In genomic region chr13:25973576-25973975, GRCh38 we compare ENCODE assay signal across 23 cellular contexts.
DNase-seq lines count a peak whose midpoint lies in the region; ATAC-seq and TF ChIP-seq lines count a peak whose summit lies in the region.
"Had no signal": no experiment of that assay in that cellular context is flagged by ENCODE, and none has a peak within 500 bp of the region (broad histone marks: within the 10 kb centered on the region; RNA-seq: fewer than 3 reads in every experiment).

No MANE protein-coding gene starts in this region.

- H3K4me3 ChIP-seq in Caco-2 (ENCODE audit: low read depth, low read length) (no peak overlapping the region), endodermal cell (ENCODE audit: low read length) (no peak overlapping the region), esophagus squamous epithelium (no peak overlapping the region), left ventricle myocardium inferior (no peak overlapping the region)
- H3K4me3 ChIP-seq: heart right ventricle, sigmoid colon, SK-N-MC, transverse colon had no signal

- H3K27ac Mint-ChIP-seq in Caco-2 (ENCODE audit: unreplicated experiment) (peak overlapping the region; percentile 67), endodermal cell (peak overlapping the region; percentile 88)
- H3K27ac Mint-ChIP-seq in activated CD8-positive, alpha-beta T cell treated with anti-CD3 and anti-CD28 coated beads for 36 hours: peak overlapping the region; percentile 21
- H3K27ac Mint-ChIP-seq: dendritic cell treated with granulocyte-macrophage colony-stimulating factor and Interleukin-4, amounts not matched to agents 40 ng/mL and 50 ng/mL, for 4 days; WTC11 had no signal

- no TSS peak for BruUV-seq in Caco-2 (replicated peaks; lab: Mats Ljungman, UMichigan)

- no peak overlapping the region for H3K4me3 Mint-ChIP-seq in Caco-2 (ENCODE audit: unreplicated experiment)
- no peak overlapping the region for H3K4me3 Mint-ChIP-seq in activated CD8-positive, alpha-beta T cell treated with anti-CD3 and anti-CD28 coated beads for 36 hours
- no peak overlapping the region for H3K4me3 Mint-ChIP-seq in endodermal cell
- H3K4me3 Mint-ChIP-seq: dendritic cell treated with granulocyte-macrophage colony-stimulating factor and Interleukin-4, amounts not matched to agents 40 ng/mL and 50 ng/mL, for 4 days; WTC11 had no signal

- 83 to 89% methylated on average over 6 to 7 of the region's 7 CpGs for WGBS in endodermal cell (ENCODE audit: insufficient coverage in 1 of 2, insufficient read length in 1 of 2), 2 experiments
- WGBS in esophagus squamous epithelium, 2 donors: 40 to 51% methylated on average over 7 of the region's 7 CpGs

- no peaks in the 10 kb centered on the region for H3K9me3 Mint-ChIP-seq in Caco-2 (ENCODE audit: unreplicated experiment)
- no peaks in the 10 kb centered on the region for H3K9me3 Mint-ChIP-seq in activated CD8-positive, alpha-beta T cell treated with anti-CD3 and anti-CD28 coated beads for 36 hours
- H3K9me3 Mint-ChIP-seq in endodermal cell: no peaks in the 10 kb centered on the region
- H3K9me3 Mint-ChIP-seq: dendritic cell treated with granulocyte-macrophage colony-stimulating factor and Interleukin-4, amounts not matched to agents 40 ng/mL and 50 ng/mL, for 4 days; WTC11 had no signal

- H3K27ac ChIP-seq in endodermal cell (ENCODE audit: low read depth, low read length) (no peak overlapping the region), esophagus squamous epithelium (no peak overlapping the region), left ventricle myocardium inferior (replicated peaks) (no peak overlapping the region)
- H3K27ac ChIP-seq: 22Rv1, C4-2B, heart right ventricle, KMS-11, sigmoid colon, SK-N-MC, transverse colon had no signal

- peak; percentile 35 for ATAC-seq in activated CD8-positive, alpha-beta T cell treated with anti-CD3 and anti-CD28 coated beads for 36 hours
- ATAC-seq: heart right ventricle, WTC11 had no signal

- CTCF ChIA-PET in Caco-2 (lab: Charles Lee): no interaction called here
- CTCF ChIA-PET in activated CD8-positive, alpha-beta T cell treated with anti-CD3 and anti-CD28 coated beads for 36 hours (lab: Charles Lee): no interaction called here

- H3K27me3 ChIP-seq in Caco-2 (replicated peaks; ENCODE audit: control insufficient read depth, insufficient read depth, low read length) (no peaks in the 10 kb centered on the region), endodermal cell (ENCODE audit: control insufficient read depth, insufficient read depth, low read length, poor library complexity, severe bottlenecking) (no peaks in the 10 kb centered on the region), esophagus squamous epithelium (peaks cover 0 to 26% (median 0%) of the 10 kb centered on the region in 4 donors), left ventricle myocardium inferior (ENCODE audit: low read depth) (peaks cover 70% of the 10 kb centered on the region)
- H3K27me3 ChIP-seq: sigmoid colon, transverse colon had no signal

- H3K36me3 Mint-ChIP-seq in Caco-2 (ENCODE audit: insufficient read depth, unreplicated experiment) (no peaks in the 10 kb centered on the region), endodermal cell (ENCODE audit: low read depth) (no peaks in the 10 kb centered on the region)
- no peaks in the 10 kb centered on the region for H3K36me3 Mint-ChIP-seq in activated CD8-positive, alpha-beta T cell treated with anti-CD3 and anti-CD28 coated beads for 36 hours (ENCODE audit: low read depth)
- H3K36me3 Mint-ChIP-seq: WTC11 had no signal

- no peak for TF ChIP-seq POLR2A in esophagus squamous epithelium (IDR thresholded peaks at IDR 0.05)

- H3K27me3 Mint-ChIP-seq in Caco-2 (ENCODE audit: insufficient read depth, unreplicated experiment) (no peaks in the 10 kb centered on the region), endodermal cell (ENCODE audit: insufficient read depth) (no peaks in the 10 kb centered on the region)
- H3K27me3 Mint-ChIP-seq in activated CD8-positive, alpha-beta T cell treated with anti-CD3 and anti-CD28 coated beads for 36 hours: no peaks in the 10 kb centered on the region

- peaks cover 46% of the 10 kb centered on the region for H3K4me1 Mint-ChIP-seq in Caco-2 (ENCODE audit: low read depth, unreplicated experiment)
- H3K4me1 Mint-ChIP-seq in activated CD8-positive, alpha-beta T cell treated with anti-CD3 and anti-CD28 coated beads for 36 hours (ENCODE audit: low read depth): peaks cover 48% of the 10 kb centered on the region
- peaks cover 88% of the 10 kb centered on the region for H3K4me1 Mint-ChIP-seq in endodermal cell

- peak; percentile 77 for DNase-seq in NCI-H1092 treated with DMSO at 0.1 percent for 48 hours (lab: John Stamatoyannopoulos, UW)
- no peak for DNase-seq in NCI-H1092 (lab: John Stamatoyannopoulos, UW)
- DNase-seq in Caco-2: no peak
- DNase-seq in activated CD8-positive, alpha-beta T cell treated with anti-CD3 and anti-CD28 coated beads for 36 hours: peak; percentile 13
- DNase-seq in endodermal cell: no peak
- DNase-seq in esophagus squamous epithelium (lab: John Stamatoyannopoulos, UW): no peak
- no peak for DNase-seq in left ventricle myocardium inferior
- DNase-seq in midbrain (lab: John Stamatoyannopoulos, UW): no peak
- DNase-seq: aorta; heart right ventricle; islet precursor cell; NCI-H446 treated with DMSO at 0.1 percent for 48 hours; nucleus accumbens; OCI-M1; sigmoid colon; stimulated activated CD4-positive, alpha-beta T cell treated with anti-CD3 and anti-CD28 coated beads, Interleukin-4, amount 100 ng/mL, for 1 hour; transverse colon had no signal

- H3K9ac ChIP-seq in endodermal cell (ENCODE audit: extremely low read depth, low read length, poor library complexity, severe bottlenecking): no peak overlapping the region
- H3K9ac ChIP-seq: KMS-11 had no signal

- H3K9me3 ChIP-seq in Caco-2 (no peaks in the 10 kb centered on the region), endodermal cell (ENCODE audit: control insufficient read depth, low read length) (no peaks in the 10 kb centered on the region), esophagus squamous epithelium (no peaks in the 10 kb centered on the region), left ventricle myocardium inferior (replicated peaks) (no peaks in the 10 kb centered on the region)
- H3K9me3 ChIP-seq: heart right ventricle, sigmoid colon, transverse colon had no signal

- H3K4me1 ChIP-seq in Caco-2 (peaks cover 39% of the 10 kb centered on the region), endodermal cell (ENCODE audit: control insufficient read depth, insufficient read depth, low read length) (peaks cover 40% of the 10 kb centered on the region), esophagus squamous epithelium (no peaks in the 10 kb centered on the region), left ventricle myocardium inferior (no peaks in the 10 kb centered on the region)
- H3K4me1 ChIP-seq: heart right ventricle, sigmoid colon, transverse colon had no signal

- POLR2A ChIA-PET in Caco-2 (lab: Charles Lee): no interaction called here
- POLR2A ChIA-PET in activated CD8-positive, alpha-beta T cell treated with anti-CD3 and anti-CD28 coated beads for 36 hours (lab: Charles Lee): no interaction called here

- no peaks in the 10 kb centered on the region for H3K36me3 ChIP-seq in Caco-2 (ENCODE audit: control insufficient read depth, insufficient read depth, low read length)
- H3K36me3 ChIP-seq in endodermal cell (ENCODE audit: control insufficient read depth, insufficient read depth, low read length): no peaks in the 10 kb centered on the region
- no peaks in the 10 kb centered on the region for H3K36me3 ChIP-seq in esophagus squamous epithelium
- H3K36me3 ChIP-seq in left ventricle myocardium inferior: no peaks in the 10 kb centered on the region
- H3K36me3 ChIP-seq: heart right ventricle, sigmoid colon, transverse colon had no signal

- TF ChIP-seq CTCF in Caco-2 (IDR thresholded peaks at IDR 0.05; ENCODE audit: insufficient read depth in 1 of 2, low read depth in 1 of 2, low read length in 1 of 2, severe bottlenecking in 1 of 2, unreplicated experiment in 1 of 2) (no peak), endodermal cell (conservative IDR thresholded peaks at IDR 0.05) (no peak), esophagus squamous epithelium (IDR thresholded peaks at IDR 0.05) (no peak), left ventricle myocardium inferior (IDR thresholded peaks at IDR 0.05; ENCODE audit: borderline replicate concordance) (no peak)
- no peak for TF ChIP-seq CTCF in activated CD8-positive, alpha-beta T cell treated with anti-CD3 and anti-CD28 coated beads for 36 hours (IDR thresholded peaks at IDR 0.05)

- intact Hi-C loops in Caco-2 (cut with micrococcal nuclease; ENCODE audit: unreplicated experiment) (no loop called here), esophagus squamous epithelium (cut with DNase I) (no loop called here), left ventricle myocardium inferior (cut with micrococcal nuclease) (no loop called here)
- intact Hi-C loops in activated CD8-positive, alpha-beta T cell treated with anti-CD3 and anti-CD28 coated beads for 36 hours (cut with micrococcal nuclease): no loop called here

Comparison
In these comparisons a context has a peak if more than half of its experiments do, and no peak if none do; other contexts are left out.
1. DNase-seq: peak in NCI-H1092 treated with DMSO at 0.1 percent for 48 hours (single experiment) and activated CD8-positive, alpha-beta T cell treated with anti-CD3 and anti-CD28 coated beads for 36 hours (single experiment); none in NCI-H1092 (single experiment), Caco-2 (0 of 2), endodermal cell (single experiment), esophagus squamous epithelium (single experiment), left ventricle myocardium inferior (single experiment) and midbrain (single experiment).
2. H3K27ac Mint-ChIP-seq: peak in every context shown above with its lines; median percentile 88 in endodermal cell; 67 in Caco-2; 21 in activated CD8-positive, alpha-beta T cell treated with anti-CD3 and anti-CD28 coated beads for 36 hours.